Comparison of ENCODE assay signal across 13 cellular contexts in the genomic region with DNA sequence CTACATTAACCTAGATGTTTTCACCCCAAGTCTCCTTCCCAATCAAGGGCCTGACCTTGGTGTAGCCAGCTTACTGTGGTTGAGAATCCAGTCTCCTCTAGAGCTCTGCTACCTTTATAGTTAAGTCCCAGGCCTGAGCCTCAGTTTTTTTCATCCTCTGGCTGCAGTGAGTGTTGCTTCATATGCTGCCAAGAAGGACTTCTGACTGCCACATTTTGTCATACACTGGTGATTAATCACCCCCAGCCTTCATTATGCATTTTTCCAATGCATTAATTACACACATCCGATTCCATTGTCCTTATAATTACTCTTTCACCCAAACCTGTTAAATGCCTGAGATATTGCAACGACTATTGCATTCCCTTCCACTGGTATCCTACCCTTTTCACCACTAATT.
"Had no signal": no experiment of that assay in that cellular context is flagged by ENCODE, and none has a peak within 500 bp of the region (broad histone marks: within the 10 kb centered on the region; RNA-seq: fewer than 3 reads in every experiment).

No MANE protein-coding gene starts in this region.

- H3K36me3 ChIP-seq: left lung, thoracic aorta had no signal

- H3K9me3 ChIP-seq: left lung, thoracic aorta had no signal

- DNase-seq: activated B cell treated with CpG ODN at 0.5 μM for 24 hours; activated CD4-positive, alpha-beta T cell treated with anti-CD3 and anti-CD28 coated beads, Interleukin-2, amount 10 ng/mL, durations not matched to agents 24 days and 14 days; activated naive CD4-positive, alpha-beta T cell treated with Interleukin-2 at 50 U/mL for 16 hours; effector memory CD8-positive, alpha-beta T cell; foreskin keratinocyte; left lung; mesendoderm; nephron progenitor cell; stimulated activated CD4-positive, alpha-beta T cell treated with anti-CD3 and anti-CD28 coated beads, Interleukin-15, amount 100 ng/mL, for 24 hours; stimulated activated CD4-positive, alpha-beta T cell treated with anti-CD3 and anti-CD28 coated beads, Interleukin-4, amount 100 ng/mL, for 24 hours; stimulated activated naive CD8-positive, alpha-beta T cell treated with anti-CD3 and anti-CD28 coated beads, Interleukin-15, amount 100 ng/mL, for 72 hours had no signal

- H3K4me3 ChIP-seq: left lung, thoracic aorta had no signal

- FAIRE-seq: islet of Langerhans had no signal

- H3K4me1 ChIP-seq: foreskin keratinocyte had no signal

- H3K27ac ChIP-seq: foreskin keratinocyte, left lung, thoracic aorta had no signal

- H3K27me3 ChIP-seq: foreskin keratinocyte, left lung had no signal
